In genomic region chr1:202762019-202762418, GRCh38 we compare ENCODE assay signal across 17 cellular contexts. TPM values are rescaled to one million over a fixed set of nuclear protein-coding genes. Genes with fewer than 3 reads are reported as not detected.
A peak's percentile ranks its signal among the peaks of the same experiment; 100 is the strongest.
DNase-seq lines count a peak whose midpoint lies in the region; ATAC-seq and TF ChIP-seq lines count a peak whose summit lies in the region.
"Had no signal": no experiment of that assay in that cellular context is flagged by ENCODE, and none has a peak within 500 bp of the region (broad histone marks: within the 10 kb centered on the region; RNA-seq: fewer than 3 reads in every experiment).

No MANE protein-coding gene starts in this region.

- no peak overlapping the region for H3K4me2 ChIP-seq in PC-9
- H3K4me2 ChIP-seq: A549 had no signal

- no peaks in the 10 kb centered on the region for H3K27me3 Mint-ChIP-seq in activated naive CD4-positive, alpha-beta T cell treated with anti-CD3 and anti-CD28 coated beads, Interleukin-2, amount 50 U/mL, for 24 hours
- H3K27me3 Mint-ChIP-seq in activated naive CD4-positive, alpha-beta T cell treated with anti-CD3 and anti-CD28 coated beads for 36 hours (ENCODE audit: low read depth), result no peaks in the 10 kb centered on the region
- H3K27me3 Mint-ChIP-seq in central memory CD8-positive, alpha-beta T cell, result no peaks in the 10 kb centered on the region
- no peaks in the 10 kb centered on the region for H3K27me3 Mint-ChIP-seq in neural crest cell (ENCODE audit: low read depth)
- H3K27me3 Mint-ChIP-seq: CD4-positive, alpha-beta T cell had no signal

- POLR2A ChIA-PET in PC-9 (lab: Charles Lee; ENCODE audit: unreplicated experiment), result interaction anchor here (0.6 kb wide), 3 partner anchors 16 to 751 kb away, joined by 3 to 15 read pairs (median 5); partner anchors contain the start of gene ELF3

- no peaks in the 10 kb centered on the region for H3K9me3 Mint-ChIP-seq in activated naive CD4-positive, alpha-beta T cell treated with anti-CD3 and anti-CD28 coated beads, Interleukin-2, amount 50 U/mL, for 24 hours
- no peaks in the 10 kb centered on the region for H3K9me3 Mint-ChIP-seq in activated naive CD4-positive, alpha-beta T cell treated with anti-CD3 and anti-CD28 coated beads for 36 hours
- H3K9me3 Mint-ChIP-seq in central memory CD8-positive, alpha-beta T cell, result no peaks in the 10 kb centered on the region
- no peaks in the 10 kb centered on the region for H3K9me3 Mint-ChIP-seq in neural crest cell
- H3K9me3 Mint-ChIP-seq: CD4-positive, alpha-beta T cell had no signal

- no peak for DNase-seq in activated naive CD4-positive, alpha-beta T cell treated with anti-CD3 and anti-CD28 coated beads for 36 hours
- no peak for DNase-seq in PC-9
- no peak for DNase-seq in central memory CD8-positive, alpha-beta T cell (ENCODE audit: low spot score in 2 of 2)
- no peak for DNase-seq in neural crest cell (ENCODE audit: low read depth, low spot score)
- no peak for DNase-seq in NCI-H748 treated with DMSO at 0.1 percent for 48 hours (lab: John Stamatoyannopoulos, UW)
- no peak for DNase-seq in NAMALWA (ENCODE audit: low spot score)
- no peak for DNase-seq in ovary
- DNase-seq: Calu3; CD4-positive, alpha-beta T cell; KG1; NCI-H1105; NCI-H1694 treated with DMSO at 0.1 percent for 48 hours; NCI-H446; PC-3 had no signal

- no peaks in the 10 kb centered on the region for H3K4me1 ChIP-seq in PC-9 (replicated peaks; ENCODE audit: insufficient read depth)
- H3K4me1 ChIP-seq in ovary (ENCODE audit: insufficient read depth), result no peaks in the 10 kb centered on the region
- H3K4me1 ChIP-seq: A549 had no signal

- CTCF ChIA-PET in activated naive CD4-positive, alpha-beta T cell treated with anti-CD3 and anti-CD28 coated beads for 36 hours (lab: Charles Lee), result interaction anchor here (0.6 to 1.5 kb wide), 6 partner anchors 11 to 162 kb away, joined by 3 to 6 read pairs (median 4); no protein-coding TSS in a partner anchor
- CTCF ChIA-PET in PC-9 (lab: Charles Lee), result no interaction called here

- H3K9me2 ChIP-seq in PC-9 (ENCODE audit: insufficient read depth), result no peaks in the 10 kb centered on the region

- no peak for TF ChIP-seq EP300 in ovary (IDR thresholded peaks at IDR 0.05)

- no peaks in the 10 kb centered on the region for H3K4me1 Mint-ChIP-seq in activated naive CD4-positive, alpha-beta T cell treated with anti-CD3 and anti-CD28 coated beads, Interleukin-2, amount 50 U/mL, for 24 hours
- no peaks in the 10 kb centered on the region for H3K4me1 Mint-ChIP-seq in activated naive CD4-positive, alpha-beta T cell treated with anti-CD3 and anti-CD28 coated beads for 36 hours (ENCODE audit: low read depth)
- no peaks in the 10 kb centered on the region for H3K4me1 Mint-ChIP-seq in central memory CD8-positive, alpha-beta T cell
- no peaks in the 10 kb centered on the region for H3K4me1 Mint-ChIP-seq in neural crest cell

- H2AFZ ChIP-seq in PC-9, result no peak overlapping the region

- TF ChIP-seq POLR2A in ovary (IDR thresholded peaks at IDR 0.05), result no peak

- no peaks in the 10 kb centered on the region; the same call in 1 of the 2 replicates for H3K79me2 ChIP-seq in PC-9 (ENCODE audit: low read depth)

- no peak overlapping the region for H3K4me3 Mint-ChIP-seq in activated naive CD4-positive, alpha-beta T cell treated with anti-CD3 and anti-CD28 coated beads, Interleukin-2, amount 50 U/mL, for 24 hours
- H3K4me3 Mint-ChIP-seq in activated naive CD4-positive, alpha-beta T cell treated with anti-CD3 and anti-CD28 coated beads for 36 hours, result no peak overlapping the region
- H3K4me3 Mint-ChIP-seq in central memory CD8-positive, alpha-beta T cell, result no peak overlapping the region
- H3K4me3 Mint-ChIP-seq in neural crest cell, result no peak overlapping the region
- H3K4me3 Mint-ChIP-seq: CD4-positive, alpha-beta T cell had no signal

- WGBS in ovary, 3 donors, result 61 to 66% (median 64%) methylated on average over 2 of the region's 2 CpGs

- intact Hi-C loops in activated naive CD4-positive, alpha-beta T cell treated with anti-CD3 and anti-CD28 coated beads for 36 hours (cut with micrococcal nuclease), result no loop called here
- intact Hi-C loops in PC-9 (cut with micrococcal nuclease; ENCODE audit: unreplicated experiment), result no loop called here
- intact Hi-C loops in ovary (cut with DNase I), result no loop called here

- peak overlapping the region; percentile 47 for H3K27ac Mint-ChIP-seq in activated naive CD4-positive, alpha-beta T cell treated with anti-CD3 and anti-CD28 coated beads, Interleukin-2, amount 50 U/mL, for 24 hours
- H3K27ac Mint-ChIP-seq in activated naive CD4-positive, alpha-beta T cell treated with anti-CD3 and anti-CD28 coated beads for 36 hours, result no peak overlapping the region
- peak overlapping the region; percentile 58 for H3K27ac Mint-ChIP-seq in central memory CD8-positive, alpha-beta T cell (ENCODE audit: low read depth)
- peak overlapping the region; percentile 28 for H3K27ac Mint-ChIP-seq in neural crest cell (ENCODE audit: unreplicated experiment)
- H3K27ac Mint-ChIP-seq: CD4-positive, alpha-beta T cell had no signal

- BruUV-seq in PC-9 (replicated peaks; lab: Mats Ljungman, UMichigan), result no TSS peak

- H4K20me1 ChIP-seq in PC-9 (ENCODE audit: insufficient read depth), result peaks cover 17% of the 10 kb centered on the region; the same call in 1 of the 2 replicates

- 0 out of 2 replicates have a peak overlapping the region, but pooled peaks have one; percentile 19 for H3K27ac ChIP-seq in PC-9
- no peak overlapping the region for H3K27ac ChIP-seq in ovary
- H3K27ac ChIP-seq: A549 had no signal

- no peak overlapping the region for H3K4me3 ChIP-seq in PC-9
- no peak overlapping the region for H3K4me3 ChIP-seq in ovary
- H3K4me3 ChIP-seq: A549 had no signal

- TF ChIP-seq CTCF in PC-9 (conservative IDR thresholded peaks at IDR 0.05) (no peak), neural crest cell (conservative IDR thresholded peaks at IDR 0.05) (no peak), ovary (IDR thresholded peaks at IDR 0.05) (no peak)

- H3K27me3 ChIP-seq in PC-9 (ENCODE audit: insufficient read depth, low read depth) (no peaks in the 10 kb centered on the region), ovary (no peaks in the 10 kb centered on the region)

- H3K9me3 ChIP-seq in PC-9 (ENCODE audit: insufficient read depth, low read depth), result no peaks in the 10 kb centered on the region
- no peaks in the 10 kb centered on the region for H3K9me3 ChIP-seq in ovary
- H3K9me3 ChIP-seq: A549 had no signal

- peaks cover 17% of the 10 kb centered on the region for H3K36me3 Mint-ChIP-seq in activated naive CD4-positive, alpha-beta T cell treated with anti-CD3 and anti-CD28 coated beads, Interleukin-2, amount 50 U/mL, for 24 hours
- H3K36me3 Mint-ChIP-seq in activated naive CD4-positive, alpha-beta T cell treated with anti-CD3 and anti-CD28 coated beads for 36 hours (ENCODE audit: low read depth), result peaks cover 4% of the 10 kb centered on the region
- peaks cover 41% of the 10 kb centered on the region for H3K36me3 Mint-ChIP-seq in central memory CD8-positive, alpha-beta T cell (ENCODE audit: insufficient read depth)
- H3K36me3 Mint-ChIP-seq in neural crest cell (ENCODE audit: low read depth), result peaks cover 7% of the 10 kb centered on the region

- peaks cover 22% of the 10 kb centered on the region for H3F3A ChIP-seq in PC-9 (ENCODE audit: insufficient read depth, low read depth)

- H3K36me3 ChIP-seq in PC-9 (ENCODE audit: low read depth) (peaks cover 68% of the 10 kb centered on the region), ovary (no peaks in the 10 kb centered on the region)

- ATAC-seq in central memory CD8-positive, alpha-beta T cell (replicated peaks; ENCODE audit: extremely low read depth, poor library complexity, severe bottlenecking), result no peak
- ATAC-seq: A549, PC-3 had no signal

RNA-seq across cellular contexts. Expression of gene KDM5B, which starts 46.2 kb away (rescaled TPM):
- total RNA-seq in activated naive CD4-positive, alpha-beta T cell treated with anti-CD3 and anti-CD28 coated beads for 36 hours, result 10 to 100 TPM; 16.8 to 18.2 TPM
- total RNA-seq in PC-9 (2021) (99.8 and 110 TPM in 2 replicates), neural crest cell (158 TPM in 2 replicates), ovary (10 to 100 TPM; 47.2 to 80.3 (median 56.1) TPM)
- polyA plus RNA-seq in ovary, result 10 to 100 TPM; 19.6 to 39.4 TPM

RNA-seq across cellular contexts. Expression of gene PCAT6, which starts 48.7 kb away (rescaled TPM):
- total RNA-seq in activated naive CD4-positive, alpha-beta T cell treated with anti-CD3 and anti-CD28 coated beads for 36 hours, result under 1 TPM; 0.37 to 0.43 TPM
- 1.7 and 3.6 TPM in 2 replicates for total RNA-seq in PC-9 (2021)
- 4.5 and 5.7 TPM in 2 replicates for total RNA-seq in neural crest cell
- total RNA-seq in ovary, result 1 to 10 TPM in 3 of 7 donors, under 1 TPM in 2, not detected in 2; 0.57 to 1.2 (median 1.0) TPM
- polyA plus RNA-seq in ovary, result 1 to 10 TPM; 1.5 to 2.8 TPM

RNA-seq across cellular contexts. Expression of gene SYT2, which starts 51.8 kb away (rescaled TPM):
- not detected for total RNA-seq in activated naive CD4-positive, alpha-beta T cell treated with anti-CD3 and anti-CD28 coated beads for 36 hours
- 0.07 TPM in 1 of 2 replicates, not detected in the other for total RNA-seq in PC-9 (2021)
- 2.3 and 2.6 TPM in 2 replicates for total RNA-seq in neural crest cell
- total RNA-seq in ovary, result 1 to 10 TPM in 2 of 7 donors, under 1 TPM in 4, not detected in 1; 0.34 to 5.5 (median 0.80) TPM
- under 1 TPM; 0.39 to 0.52 TPM for polyA plus RNA-seq in ovary
- total RNA-seq: Calu3; CD4-positive, alpha-beta T cell; M059J; PC-3 had no signal
